In genomic region chr13:25177636-25178035, GRCh38 we compare ENCODE assay signal across 24 cellular contexts. TPM values are rescaled to one million over a fixed set of nuclear protein-coding genes. Genes with fewer than 3 reads are reported as not detected.
"Had no signal": no experiment of that assay in that cellular context is flagged by ENCODE, and none has a peak within 500 bp of the region (broad histone marks: within the 10 kb centered on the region; RNA-seq: fewer than 3 reads in every experiment).

No MANE protein-coding gene starts in this region.

- H3K27ac ChIP-seq: adrenal gland, ascending aorta, breast epithelium, cardiac muscle cell, foreskin keratinocyte, gastrocnemius medialis, heart left ventricle, VCaP had no signal

- H3K4me3 ChIP-seq: adrenal gland, ascending aorta, breast epithelium, cardiac muscle cell, gastrocnemius medialis, heart left ventricle had no signal

- DNase-seq: activated B cell treated with CpG ODN at 0.5 μM for 24 hours; activated CD4-positive, alpha-beta T cell treated with anti-CD3 and anti-CD28 coated beads for 48 hours; activated CD4-positive, alpha-beta T cell treated with anti-CD3 and anti-CD28 coated beads, Interleukin-2, amount 50 U/mL, for 1 hour; activated CD4-positive, alpha-beta T cell treated with anti-CD3 and anti-CD28 coated beads, Interleukin-2, amount 50 U/mL, for 48 hours; activated CD8-positive, alpha-beta memory T cell treated with anti-CD3 and anti-CD28 coated beads for 24 hours; activated CD8-positive, alpha-beta T cell treated with anti-CD3 and anti-CD28 coated beads for 36 hours; activated effector memory CD4-positive, alpha-beta T cell treated with anti-CD3 and anti-CD28 coated beads, Interleukin-2, amount 50 U/mL, for 16 hours; activated naive CD4-positive, alpha-beta T cell treated with anti-CD3 and anti-CD28 coated beads for 36 hours; activated naive CD8-positive, alpha-beta T cell treated with anti-CD3 and anti-CD28 coated beads for 36 hours; activated naive CD8-positive, alpha-beta T cell treated with anti-CD3 and anti-CD28 coated beads, Interleukin-2, amount 50 U/mL, for 24 hours; activated T-cell treated with anti-CD3 and anti-CD28 coated beads, Interleukin-2, amount 50 U/mL, for 4 hours; adrenal gland; effector memory CD4-positive, alpha-beta T cell; endodermal cell; foreskin keratinocyte; glutamatergic neuron; heart left ventricle; T-helper 2 cell had no signal

- FAIRE-seq: colon had no signal

- H3K9me3 ChIP-seq: adrenal gland, ascending aorta, breast epithelium, gastrocnemius medialis had no signal

- H3K27me3 ChIP-seq: ascending aorta had no signal

- H3K36me3 ChIP-seq: adrenal gland, ascending aorta, breast epithelium, cardiac muscle cell, gastrocnemius medialis, heart left ventricle had no signal

RNA-seq across cellular contexts. Expression of gene AMER2, which starts 5.5 kb away (rescaled TPM):
- polyA plus RNA-seq: foreskin keratinocyte, heart left ventricle had no signal
